Comparison of ENCODE assay signal across 1 cellular context in the genomic region with DNA sequence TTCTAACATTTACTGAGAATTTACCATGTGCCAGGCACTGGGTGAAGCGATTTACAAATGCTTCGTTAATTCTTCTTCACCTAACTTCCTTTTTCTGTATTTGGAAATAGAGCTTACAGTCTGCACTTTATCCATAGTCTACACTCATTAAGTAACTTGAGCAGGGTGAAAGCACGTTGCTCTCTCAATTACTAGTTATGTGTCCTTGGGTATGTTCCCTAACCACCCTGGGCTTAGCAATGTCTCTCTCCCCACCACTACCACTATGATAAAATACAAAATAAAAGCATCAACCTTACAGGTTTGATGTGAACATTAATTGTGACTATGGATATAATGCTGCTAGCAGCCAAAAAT.
TF ChIP-seq lines count a peak whose summit lies in the region.

No MANE protein-coding gene starts in this region.

TF ChIP-seq in HEK293, 187 proteins besides CTCF, POLR2A, EP300 and RAD21 (continued from another document):
- TF ChIP-seq ZEB2 (tag by site-specific recombination; IDR thresholded peaks at IDR 0.05): no peak; the same call in 1 of the 2 replicates
- TF ChIP-seq ZNF26 (tag by site-specific recombination; IDR thresholded peaks at IDR 0.05): no peak
- TF ChIP-seq SP2 (tag by site-specific recombination; IDR thresholded peaks at IDR 0.05): no peak
- TF ChIP-seq ZNF157 (tag by site-specific recombination; IDR thresholded peaks at IDR 0.05): no peak
- TF ChIP-seq SP7 (tag by site-specific recombination; IDR thresholded peaks at IDR 0.05): peak; percentile 78
- no peak for TF ChIP-seq REPIN1 (tag by site-specific recombination; IDR thresholded peaks at IDR 0.05; ENCODE audit: low read depth)
- TF ChIP-seq ZNF660 (tag by site-specific recombination; IDR thresholded peaks at IDR 0.05): no peak
- TF ChIP-seq ZNF600 (tag by site-specific recombination; IDR thresholded peaks at IDR 0.05): peak; percentile 65
- 0 out of 2 replicates have a peak, but pooled peaks have one; percentile 2 for TF ChIP-seq ZNF558 (tag by site-specific recombination; IDR thresholded peaks at IDR 0.05)
- TF ChIP-seq ZBTB48 (tag by site-specific recombination; IDR thresholded peaks at IDR 0.05): 0 out of 2 replicates have a peak, but pooled peaks have one; percentile 27
- TF ChIP-seq PRDM6 (tag by site-specific recombination; IDR thresholded peaks at IDR 0.05): peak; percentile 5; the same call in 1 of the 2 replicates
- peak; percentile 26 for TF ChIP-seq ZNF629 (tag by site-specific recombination; IDR thresholded peaks at IDR 0.05)
- no peak for TF ChIP-seq ZNF221 (tag by site-specific recombination; IDR thresholded peaks at IDR 0.05; ENCODE audit: borderline replicate concordance)
- TF ChIP-seq, protein P1, sequence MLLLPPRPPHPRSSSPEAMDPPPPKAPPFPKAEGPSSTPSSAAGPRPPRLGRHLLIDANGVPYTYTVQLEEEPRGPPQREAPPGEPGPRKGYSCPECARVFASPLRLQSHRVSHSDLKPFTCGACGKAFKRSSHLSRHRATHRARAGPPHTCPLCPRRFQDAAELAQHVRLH (tag by site-specific recombination; IDR thresholded peaks at IDR 0.05): no peak
- no peak for TF ChIP-seq ZNF174 (tag by site-specific recombination; IDR thresholded peaks at IDR 0.05)
- no peak for TF ChIP-seq MYNN (tag by site-specific recombination; IDR thresholded peaks at IDR 0.05; ENCODE audit: borderline replicate concordance)
- no peak for TF ChIP-seq KLF10 (tag by site-specific recombination; IDR thresholded peaks at IDR 0.05)
- TF ChIP-seq ZNF501 (tag by site-specific recombination; IDR thresholded peaks at IDR 0.05): no peak
- no peak for TF ChIP-seq EGR2 (tag by site-specific recombination; IDR thresholded peaks at IDR 0.05; ENCODE audit: low read depth)
- TF ChIP-seq HOXA7 (CRISPR knock-in tag; IDR thresholded peaks at IDR 0.05; ENCODE audit: borderline replicate concordance): no peak
- TF ChIP-seq AEBP2 (tag by site-specific recombination; IDR thresholded peaks at IDR 0.05; ENCODE audit: borderline replicate concordance): no peak
- no peak for TF ChIP-seq SCRT2 (tag by site-specific recombination; IDR thresholded peaks at IDR 0.05)
- TF ChIP-seq ZNF692 (tag by site-specific recombination; IDR thresholded peaks at IDR 0.05): no peak
